ENCODE assay signal across 8 cellular contexts in genomic region chrX:129984196-129984962, GRCh38. TPM values are rescaled to one million over a fixed set of nuclear protein-coding genes. Genes with fewer than 3 reads are reported as not detected.
DNase-seq lines count a peak whose midpoint lies in the region; ATAC-seq and TF ChIP-seq lines count a peak whose summit lies in the region.

No MANE protein-coding gene starts in this region.

- POLR2A ChIA-PET in activated naive CD8-positive, alpha-beta T cell treated with anti-CD3 and anti-CD28 coated beads, Interleukin-2, amount 10 ng/mL, durations not matched to agents 7 days and 5 days (lab: Charles Lee) = no interaction called here

- H3K36me3 ChIP-seq in OCI-LY1 (ENCODE audit: insufficient read depth, low read length) = no peaks in the 10 kb centered on the region

- H3K79me2 ChIP-seq in OCI-LY1 (ENCODE audit: insufficient read depth, low read length) = no peaks in the 10 kb centered on the region

- TF ChIP-seq CTCF in GM10266 (IDR thresholded peaks at IDR 0.05; ENCODE audit: control insufficient read depth, insufficient read depth, low read depth, missing control alignments) = no peak
- no peak for TF ChIP-seq CTCF in OCI-LY1 (IDR thresholded peaks at IDR 0.05; ENCODE audit: low read length)

- H3K27me3 Mint-ChIP-seq in activated naive CD8-positive, alpha-beta T cell treated with anti-CD3 and anti-CD28 coated beads, Interleukin-2, amount 10 ng/mL, durations not matched to agents 7 days and 5 days = peaks cover 4% of the 10 kb centered on the region

- peak overlapping the region; percentile 75 for H3K4me3 Mint-ChIP-seq in activated naive CD8-positive, alpha-beta T cell treated with anti-CD3 and anti-CD28 coated beads, Interleukin-2, amount 10 ng/mL, durations not matched to agents 7 days and 5 days
- no peak overlapping the region for H3K4me3 Mint-ChIP-seq in stimulated activated effector memory CD8-positive, alpha-beta T cell treated with anti-CD3 and anti-CD28 coated beads, Interleukin-12 subunit alpha, Interleukin-12 subunit beta, amount 100 ng/mL, for 72 hours

- H3K27me3 ChIP-seq in OCI-LY1 (ENCODE audit: insufficient read depth, low read length) = no peaks in the 10 kb centered on the region

- no peak overlapping the region for H3K27ac ChIP-seq in OCI-LY1 (ENCODE audit: low read depth, low read length, poor library complexity, severe bottlenecking)

- no peaks in the 10 kb centered on the region for H4K20me1 ChIP-seq in OCI-LY1 (ENCODE audit: insufficient read depth, low read length)

- peaks cover 13% of the 10 kb centered on the region for H3K4me1 Mint-ChIP-seq in activated naive CD8-positive, alpha-beta T cell treated with anti-CD3 and anti-CD28 coated beads, Interleukin-2, amount 10 ng/mL, durations not matched to agents 7 days and 5 days
- peaks cover 25% of the 10 kb centered on the region for H3K4me1 Mint-ChIP-seq in stimulated activated effector memory CD8-positive, alpha-beta T cell treated with anti-CD3 and anti-CD28 coated beads, Interleukin-12 subunit alpha, Interleukin-12 subunit beta, amount 100 ng/mL, for 72 hours

- no peaks in the 10 kb centered on the region for H3K36me3 Mint-ChIP-seq in activated naive CD8-positive, alpha-beta T cell treated with anti-CD3 and anti-CD28 coated beads, Interleukin-2, amount 10 ng/mL, durations not matched to agents 7 days and 5 days
- H3K36me3 Mint-ChIP-seq in stimulated activated effector memory CD8-positive, alpha-beta T cell treated with anti-CD3 and anti-CD28 coated beads, Interleukin-12 subunit alpha, Interleukin-12 subunit beta, amount 100 ng/mL, for 72 hours = peaks cover 11% of the 10 kb centered on the region

- H3K9me2 ChIP-seq in OCI-LY1 (ENCODE audit: low read depth, low read length) = no peaks in the 10 kb centered on the region

- no peak overlapping the region for H2AFZ ChIP-seq in OCI-LY1 (ENCODE audit: low read length)

- H3K4me3 ChIP-seq in OCI-LY1 (ENCODE audit: low read depth, low read length, poor library complexity, severe bottlenecking) = peak overlapping the region; percentile 59

- H3K9me3 Mint-ChIP-seq in activated naive CD8-positive, alpha-beta T cell treated with anti-CD3 and anti-CD28 coated beads, Interleukin-2, amount 10 ng/mL, durations not matched to agents 7 days and 5 days = no peaks in the 10 kb centered on the region
- H3K9me3 Mint-ChIP-seq in stimulated activated effector memory CD8-positive, alpha-beta T cell treated with anti-CD3 and anti-CD28 coated beads, Interleukin-12 subunit alpha, Interleukin-12 subunit beta, amount 100 ng/mL, for 72 hours = no peaks in the 10 kb centered on the region

- H3K4me2 ChIP-seq in OCI-LY1 (ENCODE audit: low read length) = peak overlapping the region; percentile 67

- peak overlapping the region; percentile 34; the same call in 1 of the 2 replicates for H3K9ac ChIP-seq in OCI-LY1 (ENCODE audit: low read length)

- H3K4me1 ChIP-seq in OCI-LY1 (ENCODE audit: insufficient read depth, low read length, severe bottlenecking) = peaks cover 11% of the 10 kb centered on the region

- no peak for ATAC-seq in activated naive CD8-positive, alpha-beta T cell treated with anti-CD3 and anti-CD28 coated beads, Interleukin-2, amount 10 ng/mL, durations not matched to agents 7 days and 5 days (ENCODE audit: low read depth)
- no peak for ATAC-seq in stimulated activated effector memory CD8-positive, alpha-beta T cell treated with anti-CD3 and anti-CD28 coated beads, Interleukin-12 subunit alpha, Interleukin-12 subunit beta, amount 100 ng/mL, for 72 hours
- ATAC-seq in HG03342 (IDR thresholded peaks at IDR 0.05; ENCODE audit: unreplicated experiment) = no peak

- peak; percentile 59 for DNase-seq in GM10266 (ENCODE audit: extremely low spot score)
- DNase-seq in activated naive CD8-positive, alpha-beta T cell treated with anti-CD3 and anti-CD28 coated beads, Interleukin-2, amount 10 ng/mL, durations not matched to agents 7 days and 5 days = peak; percentile 56
- peak; percentile 65 for DNase-seq in iPS-NIHi7 (ENCODE audit: extremely low spot score)
- DNase-seq in stimulated activated effector memory CD8-positive, alpha-beta T cell treated with anti-CD3 and anti-CD28 coated beads, Interleukin-12 subunit alpha, Interleukin-12 subunit beta, amount 100 ng/mL, for 72 hours (ENCODE audit: low spot score in 2 of 2) = peak; percentile 9 to 61
- no peak for DNase-seq in NCI-H1092 treated with DMSO at 0.1 percent for 48 hours (lab: John Stamatoyannopoulos, UW)
- DNase-seq in globus pallidus (ENCODE audit: low spot score) = no peak

- H3F3A ChIP-seq in OCI-LY1 (ENCODE audit: insufficient read depth, low read length) = no peaks in the 10 kb centered on the region

- no peak overlapping the region for H3K27ac Mint-ChIP-seq in activated naive CD8-positive, alpha-beta T cell treated with anti-CD3 and anti-CD28 coated beads, Interleukin-2, amount 10 ng/mL, durations not matched to agents 7 days and 5 days
- H3K27ac Mint-ChIP-seq in stimulated activated effector memory CD8-positive, alpha-beta T cell treated with anti-CD3 and anti-CD28 coated beads, Interleukin-12 subunit alpha, Interleukin-12 subunit beta, amount 100 ng/mL, for 72 hours = peak overlapping the region; percentile 61

- H3K9me3 ChIP-seq in OCI-LY1 (ENCODE audit: low read length) = no peaks in the 10 kb centered on the region

RNA-seq across cellular contexts. Expression of gene BCORL1, which starts 1.9 kb away (rescaled TPM):
- 10 to 100 TPM; 14.3 to 15.4 TPM for total RNA-seq in activated naive CD8-positive, alpha-beta T cell treated with anti-CD3 and anti-CD28 coated beads, Interleukin-2, amount 10 ng/mL, durations not matched to agents 7 days and 5 days

Comparison
In these comparisons a context has a peak if more than half of its experiments do, and no peak if none do; other contexts are left out.
1. DNase-seq: peak in GM10266 (single experiment), activated naive CD8-positive, alpha-beta T cell treated with anti-CD3 and anti-CD28 coated beads, Interleukin-2, amount 10 ng/mL, durations not matched to agents 7 days and 5 days (single experiment), iPS-NIHi7 (single experiment) and stimulated activated effector memory CD8-positive, alpha-beta T cell treated with anti-CD3 and anti-CD28 coated beads, Interleukin-12 subunit alpha, Interleukin-12 subunit beta, amount 100 ng/mL, for 72 hours (2 of 2); none in NCI-H1092 treated with DMSO at 0.1 percent for 48 hours (single experiment) and globus pallidus (single experiment).